ENCODE assay signal across 16 cellular contexts in genomic region chr6:31720196-31720770, GRCh38. TPM values are rescaled to one million over a fixed set of nuclear protein-coding genes. Genes with fewer than 3 reads are reported as not detected.
DNase-seq lines count a peak whose midpoint lies in the region; ATAC-seq and TF ChIP-seq lines count a peak whose summit lies in the region.
"Had no signal": no experiment of that assay in that cellular context is flagged by ENCODE, and none has a peak within 500 bp of the region (broad histone marks: within the 10 kb centered on the region; RNA-seq: fewer than 3 reads in every experiment).

No MANE protein-coding gene starts in this region.

- no peaks in the 10 kb centered on the region for H4K20me1 ChIP-seq in PC-3 (ENCODE audit: low read length)

- H3K9me3 Mint-ChIP-seq in mesothelial cell of epicardium = no peaks in the 10 kb centered on the region
- H3K9me3 Mint-ChIP-seq in stimulated activated effector memory CD8-positive, alpha-beta T cell treated with anti-CD3 and anti-CD28 coated beads, Interleukin-12 subunit alpha, Interleukin-12 subunit beta, amount 100 ng/mL, for 72 hours = no peaks in the 10 kb centered on the region
- H3K9me3 Mint-ChIP-seq: CD8-positive, alpha-beta T cell; GM23338 had no signal

- no TSS peak for BruUV-seq in PC-3 (replicated peaks; lab: Mats Ljungman, UMichigan)
- no TSS peak for BruUV-seq in A673 (replicated peaks; lab: Mats Ljungman, UMichigan)

- H3K27ac Mint-ChIP-seq in mesothelial cell of epicardium = peak overlapping the region; percentile 44
- H3K27ac Mint-ChIP-seq in stimulated activated effector memory CD8-positive, alpha-beta T cell treated with anti-CD3 and anti-CD28 coated beads, Interleukin-12 subunit alpha, Interleukin-12 subunit beta, amount 100 ng/mL, for 72 hours = no peak overlapping the region
- H3K27ac Mint-ChIP-seq: CD8-positive, alpha-beta T cell; GM23338 had no signal

- ATAC-seq in PC-3 = no peak
- no peak for ATAC-seq in stimulated activated effector memory CD8-positive, alpha-beta T cell treated with anti-CD3 and anti-CD28 coated beads, Interleukin-12 subunit alpha, Interleukin-12 subunit beta, amount 100 ng/mL, for 72 hours
- ATAC-seq: CD8-positive, alpha-beta T cell; GM23338 had no signal

- POLR2A ChIA-PET in PC-3 (lab: Charles Lee; ENCODE audit: unreplicated experiment) = no interaction called here
- POLR2A ChIA-PET in A673 (lab: Charles Lee; ENCODE audit: low non-redundant PET) = no interaction called here

- DNase-seq in PC-3 (peak; percentile 37), mesothelial cell of epicardium (ENCODE audit: low spot score in 2 of 2, unreplicated experiment in 2 of 2) (no peak), A673 (ENCODE audit: low spot score) (no peak), DMS114 treated with DMSO at 0.1 percent for 48 hours (lab: John Stamatoyannopoulos, UW; ENCODE audit: unreplicated experiment) (no peak)
- DNase-seq in activated CD8-positive, alpha-beta memory T cell treated with anti-CD3 and anti-CD28 coated beads, Interleukin-2, amount 50 U/mL, for 48 hours = no peak
- no peak for DNase-seq in stimulated activated effector memory CD8-positive, alpha-beta T cell treated with anti-CD3 and anti-CD28 coated beads, Interleukin-12 subunit alpha, Interleukin-12 subunit beta, amount 100 ng/mL, for 72 hours (ENCODE audit: low spot score in 2 of 2)
- DNase-seq: CD8-positive, alpha-beta T cell; GF-D8; NCI-H1436; NCI-H510A treated with DMSO at 0.1 percent for 48 hours; NCI-H82; Right ventricle myocardium superior; SK-N-SH had no signal

- H3K27me3 ChIP-seq in PC-3 (ENCODE audit: low read length) (no peaks in the 10 kb centered on the region), esophagus (ENCODE audit: control insufficient read depth in 1 of 2, insufficient read depth in 2 of 2, low read length in 2 of 2) (no peaks in the 10 kb centered on the region), A673 (replicated peaks; ENCODE audit: insufficient read depth, low read depth, low read length, poor library complexity) (no peaks in the 10 kb centered on the region)

- H2AFZ ChIP-seq in PC-3 (ENCODE audit: low read length) = no peak overlapping the region
- H2AFZ ChIP-seq: GM23338 had no signal

- CTCF ChIA-PET in PC-3 (lab: Charles Lee) = no interaction called here
- CTCF ChIA-PET in A673 (lab: Charles Lee) = no interaction called here

- no peaks in the 10 kb centered on the region for H3K36me3 ChIP-seq in PC-3 (ENCODE audit: low read depth, low read length)
- no peaks in the 10 kb centered on the region for H3K36me3 ChIP-seq in esophagus (ENCODE audit: control insufficient read depth in 2 of 2, insufficient read depth in 2 of 2, low read length in 1 of 2)
- H3K36me3 ChIP-seq in A673 (ENCODE audit: insufficient read depth, low read length, poor library complexity, severe bottlenecking) = no peaks in the 10 kb centered on the region

- H3K4me1 ChIP-seq in PC-3 (ENCODE audit: insufficient read depth, low read length) = peaks cover 29% of the 10 kb centered on the region
- H3K4me1 ChIP-seq in esophagus (ENCODE audit: control insufficient read depth in 2 of 2, insufficient read depth in 2 of 2, low read length in 1 of 2) = peaks cover 0 to 28% of the 10 kb centered on the region in 2 donors
- H3K4me1 ChIP-seq in A673 (ENCODE audit: insufficient read depth, low read length, poor library complexity, severe bottlenecking) = no peaks in the 10 kb centered on the region

- H3K9me2 ChIP-seq in PC-3 (replicated peaks; ENCODE audit: low read length) = no peaks in the 10 kb centered on the region
- H3K9me2 ChIP-seq: SK-N-SH had no signal

- intact Hi-C loops in PC-3 (cut with micrococcal nuclease) = no loop called here
- intact Hi-C loops in A673 (cut with micrococcal nuclease; ENCODE audit: unreplicated experiment) = no loop called here

- H3K9me3 ChIP-seq in PC-3 (ENCODE audit: low read length) (no peaks in the 10 kb centered on the region), esophagus (ENCODE audit: control insufficient read depth in 2 of 2, insufficient read depth in 1 of 2, low read depth in 1 of 2, low read length in 1 of 2) (no peaks in the 10 kb centered on the region), A673 (ENCODE audit: low read depth, low read length, poor library complexity, severe bottlenecking) (no peaks in the 10 kb centered on the region)
- H3K9me3 ChIP-seq: SK-N-SH had no signal

- 64 to 70% methylated on average over 5 of the region's 5 CpGs for WGBS in esophagus, 2 donors

- no peak overlapping the region for H3K4me3 ChIP-seq in PC-3 (ENCODE audit: low read length)
- H3K4me3 ChIP-seq in esophagus (ENCODE audit: low read depth in 1 of 2, low read length in 2 of 2) = peak overlapping the region in 1 of 2 donors; percentile 16
- no peak overlapping the region for H3K4me3 ChIP-seq in A673 (ENCODE audit: low read depth, low read length, poor library complexity, severe bottlenecking)
- H3K4me3 ChIP-seq: GM23338 had no signal

- H3K79me2 ChIP-seq in PC-3 (ENCODE audit: low read length) = no peaks in the 10 kb centered on the region

- TF ChIP-seq CTCF in PC-3 (conservative IDR thresholded peaks at IDR 0.05; ENCODE audit: low read depth, low read length) = no peak
- TF ChIP-seq CTCF in mesothelial cell of epicardium (IDR thresholded peaks at IDR 0.05; ENCODE audit: unreplicated experiment) = no peak
- no peak for TF ChIP-seq CTCF in A673 (conservative IDR thresholded peaks at IDR 0.05; ENCODE audit: low read depth, low read length)

- H3K4me1 Mint-ChIP-seq in mesothelial cell of epicardium = peaks cover 26% of the 10 kb centered on the region
- peaks cover 5% of the 10 kb centered on the region for H3K4me1 Mint-ChIP-seq in stimulated activated effector memory CD8-positive, alpha-beta T cell treated with anti-CD3 and anti-CD28 coated beads, Interleukin-12 subunit alpha, Interleukin-12 subunit beta, amount 100 ng/mL, for 72 hours

- no peaks in the 10 kb centered on the region for H3F3A ChIP-seq in PC-3 (ENCODE audit: low read length, unreplicated experiment)

- no peak overlapping the region for H3K9ac ChIP-seq in PC-3 (ENCODE audit: low read length)
- H3K9ac ChIP-seq: SK-N-SH had no signal

- no peak overlapping the region for H3K4me2 ChIP-seq in PC-3 (ENCODE audit: low read length)
- H3K4me2 ChIP-seq: GM23338, SK-N-SH had no signal

- no peak overlapping the region for H3K4me3 Mint-ChIP-seq in mesothelial cell of epicardium
- H3K4me3 Mint-ChIP-seq in stimulated activated effector memory CD8-positive, alpha-beta T cell treated with anti-CD3 and anti-CD28 coated beads, Interleukin-12 subunit alpha, Interleukin-12 subunit beta, amount 100 ng/mL, for 72 hours = no peak overlapping the region
- H3K4me3 Mint-ChIP-seq: CD8-positive, alpha-beta T cell; GM23338 had no signal

- H3K27ac ChIP-seq in PC-3 (ENCODE audit: low read length) (no peak overlapping the region), esophagus (ENCODE audit: low read depth in 2 of 2, low read length in 1 of 2) (peak overlapping the region; percentile 66 to 97), A673 (ENCODE audit: low read depth, low read length, poor library complexity, severe bottlenecking) (no peak overlapping the region)

- no peaks in the 10 kb centered on the region for H3K27me3 Mint-ChIP-seq in mesothelial cell of epicardium (ENCODE audit: low read depth)

- H3K36me3 Mint-ChIP-seq in mesothelial cell of epicardium = peaks cover 5% of the 10 kb centered on the region
- peaks cover 8% of the 10 kb centered on the region for H3K36me3 Mint-ChIP-seq in stimulated activated effector memory CD8-positive, alpha-beta T cell treated with anti-CD3 and anti-CD28 coated beads, Interleukin-12 subunit alpha, Interleukin-12 subunit beta, amount 100 ng/mL, for 72 hours
- H3K36me3 Mint-ChIP-seq: CD8-positive, alpha-beta T cell had no signal

RNA-seq across cellular contexts. Expression of gene LY6G6C, which starts 1.3 kb away (rescaled TPM):
- 0.22 TPM in 1 of 2 replicates, not detected in the other for total RNA-seq in PC-3 (2014; rRNA removed)
- 10 to 100 TPM; 17.2 to 21.9 TPM for polyA plus RNA-seq in esophagus
- total RNA-seq in mesothelial cell of epicardium = 0.89 to 1.4 TPM (median 1.3 TPM) in 3 replicates
- 0.42 and 0.80 TPM in 2 replicates for total RNA-seq in A673 (2021)
- total RNA-seq: CD8-positive, alpha-beta T cell; GM23338; Right ventricle myocardium superior had no signal
- polyA plus RNA-seq: BJ, GM23338, SK-N-SH had no signal

RNA-seq across cellular contexts. Expression of gene MPIG6B, which starts 2.9 kb away (rescaled TPM):
- total RNA-seq in PC-3 (2014; rRNA removed) = not detected in 2 replicates
- polyA plus RNA-seq in esophagus = under 1 TPM; 0.49 to 0.88 TPM
- 0.16 to 0.33 TPM (median 0.25 TPM) in 3 replicates for total RNA-seq in mesothelial cell of epicardium
- not detected in 2 replicates for total RNA-seq in A673 (2021)
- total RNA-seq: GM23338 had no signal
- polyA plus RNA-seq: BJ, SK-N-SH had no signal

RNA-seq across cellular contexts. Expression of gene LY6G6D, which starts 5.1 kb away (rescaled TPM):
- total RNA-seq in PC-3 (2014; rRNA removed) = not detected in 2 replicates
- 1 to 10 TPM in 1 of 2 donors, under 1 TPM in 1; 0.67 to 1.3 TPM for polyA plus RNA-seq in esophagus
- 0.67 to 1.8 TPM (median 0.82 TPM) in 3 replicates for total RNA-seq in mesothelial cell of epicardium
- total RNA-seq in A673 (2021) = not detected in 2 replicates
- total RNA-seq: CD8-positive, alpha-beta T cell; GM23338; Right ventricle myocardium superior had no signal
- polyA plus RNA-seq: BJ, GM23338, SK-N-SH had no signal

RNA-seq across cellular contexts. Expression of gene DDAH2, which starts 8.8 kb away (rescaled TPM):
- total RNA-seq in PC-3 (2014; rRNA removed) = 65.5 and 71.6 TPM in 2 replicates
- 10 to 100 TPM; 46.5 to 73.3 TPM for polyA plus RNA-seq in esophagus
- 142 to 144 TPM (median 143 TPM) in 3 replicates for total RNA-seq in mesothelial cell of epicardium
- total RNA-seq in A673 (2021) = 68.2 and 86.7 TPM in 2 replicates

RNA-seq across cellular contexts. Expression of gene LY6G6F, which starts 13.6 kb away (rescaled TPM):
- total RNA-seq in PC-3 (2014; rRNA removed) = not detected in 2 replicates
- not detected for polyA plus RNA-seq in esophagus
- total RNA-seq in mesothelial cell of epicardium = not detected in 3 replicates
- total RNA-seq in A673 (2021) = not detected in 2 replicates
- total RNA-seq: CD8-positive, alpha-beta T cell; GM23338; Right ventricle myocardium superior had no signal
- polyA plus RNA-seq: BJ, GM23338, SK-N-SH had no signal

Comparison
In these comparisons a context has a peak if more than half of its experiments do, and no peak if none do; other contexts are left out.
1. H3K27ac ChIP-seq: peak in esophagus (2 of 2); none in PC-3 (single experiment) and A673 (single experiment).